Comparison of ENCODE assay signal across 25 cellular contexts in the genomic region with DNA sequence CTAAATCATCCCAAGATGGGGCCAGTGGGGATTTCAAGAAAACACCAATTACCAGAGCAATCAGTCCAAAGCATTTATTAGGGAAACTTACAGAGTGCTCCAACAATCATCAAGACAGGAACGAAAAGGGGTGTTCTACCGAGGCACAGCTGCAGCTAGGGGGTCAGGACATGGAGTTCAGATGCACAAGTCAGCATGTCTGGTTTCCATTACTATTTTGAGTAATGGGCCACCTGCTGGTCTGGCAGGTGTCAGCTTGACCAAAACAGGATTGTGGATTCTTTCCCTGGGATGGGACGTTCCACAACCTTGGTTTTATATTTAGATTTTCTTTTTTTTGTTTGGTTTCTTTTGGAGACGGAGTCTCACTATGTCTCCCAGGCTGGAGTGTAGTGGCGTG.
"Had no signal": no experiment of that assay in that cellular context is flagged by ENCODE, and none has a peak within 500 bp of the region (broad histone marks: within the 10 kb centered on the region; RNA-seq: fewer than 3 reads in every experiment).

No MANE protein-coding gene starts in this region.

- H3K4me2 ChIP-seq: neural progenitor cell had no signal

- H3K4me3 Mint-ChIP-seq: activated naive CD8-positive, alpha-beta T cell treated with anti-CD3 and anti-CD28 coated beads for 36 hours; activated T-cell treated with anti-CD3 and anti-CD28 coated beads, Interleukin-2, amount 50 U/mL, for 4 hours; central memory CD8-positive, alpha-beta T cell; endodermal cell; mesothelial cell of epicardium; neural progenitor cell had no signal

- H2AFZ ChIP-seq: neural progenitor cell had no signal

- H3K9me3 Mint-ChIP-seq: activated naive CD8-positive, alpha-beta T cell treated with anti-CD3 and anti-CD28 coated beads for 36 hours; activated T-cell treated with anti-CD3 and anti-CD28 coated beads, Interleukin-2, amount 50 U/mL, for 4 hours; activated T-helper 2 cell treated with anti-CD3 and anti-CD28 coated beads, Interferon-gamma antibody, Interleukin-2, Interleukin-4, amounts not matched to agents 10 μg/mL and 5 μg/mL and 100 μg/mL, durations not matched to agents 14 hours and 24 hours and 36 hours; central memory CD8-positive, alpha-beta T cell; endodermal cell; mesothelial cell of epicardium; neural progenitor cell had no signal

- H3K9me3 ChIP-seq: breast epithelium, esophagus squamous epithelium, gastrocnemius medialis, sigmoid colon, thoracic aorta, upper lobe of left lung had no signal

- DNase-seq: activated CD8-positive, alpha-beta memory T cell treated with anti-CD3 and anti-CD28 coated beads for 24 hours; activated CD8-positive, alpha-beta memory T cell treated with anti-CD3 and anti-CD28 coated beads, Interleukin-2, amount 50 U/mL, for 4 hours; activated naive CD4-positive, alpha-beta T cell; activated naive CD8-positive, alpha-beta T cell treated with anti-CD3 and anti-CD28 coated beads for 36 hours; activated T-cell treated with anti-CD3 and anti-CD28 coated beads, Interleukin-2, amount 50 U/mL, for 4 hours; amniotic stem cell; endodermal cell; esophagus squamous epithelium; gastrocnemius medialis; head of caudate nucleus; left ventricle myocardium superior; mammary epithelial cell; sigmoid colon; stimulated activated CD4-positive, alpha-beta T cell treated with anti-CD3 and anti-CD28 coated beads, Interleukin-2, amount 100 ng/mL, for 48 hours; stimulated activated naive CD4-positive, alpha-beta T cell; T-helper 9 cell; upper lobe of left lung had no signal

- H3K4me3 ChIP-seq: breast epithelium, coronary artery, esophagus squamous epithelium, gastrocnemius medialis, neural progenitor cell, sigmoid colon, thoracic aorta, upper lobe of left lung had no signal

- ATAC-seq: activated T-cell treated with anti-CD3 and anti-CD28 coated beads, Interleukin-2, amount 50 U/mL, for 4 hours; gastrocnemius medialis; left ventricle myocardium superior had no signal

- FAIRE-seq: islet of Langerhans had no signal

- H3K9ac ChIP-seq: neural progenitor cell had no signal

- H3K36me3 ChIP-seq: breast epithelium, gastrocnemius medialis, neural progenitor cell, thoracic aorta, upper lobe of left lung had no signal

- H3K27me3 Mint-ChIP-seq: activated naive CD8-positive, alpha-beta T cell treated with anti-CD3 and anti-CD28 coated beads for 36 hours; central memory CD8-positive, alpha-beta T cell had no signal

- H3K27ac Mint-ChIP-seq: activated naive CD8-positive, alpha-beta T cell treated with anti-CD3 and anti-CD28 coated beads for 36 hours; activated T-helper 2 cell treated with anti-CD3 and anti-CD28 coated beads, Interferon-gamma antibody, Interleukin-2, Interleukin-4, amounts not matched to agents 10 μg/mL and 5 μg/mL and 100 μg/mL, durations not matched to agents 14 hours and 24 hours and 36 hours; endodermal cell; mesothelial cell of epicardium; neural progenitor cell had no signal

- H3K27me3 ChIP-seq: breast epithelium, esophagus squamous epithelium, gastrocnemius medialis, neural progenitor cell, sigmoid colon, upper lobe of left lung had no signal

- H3K27ac ChIP-seq: breast epithelium, coronary artery, esophagus squamous epithelium, gastrocnemius medialis, neural progenitor cell, thoracic aorta, upper lobe of left lung had no signal
